ENCODE assay signal across 1 cellular context in the genomic region with DNA sequence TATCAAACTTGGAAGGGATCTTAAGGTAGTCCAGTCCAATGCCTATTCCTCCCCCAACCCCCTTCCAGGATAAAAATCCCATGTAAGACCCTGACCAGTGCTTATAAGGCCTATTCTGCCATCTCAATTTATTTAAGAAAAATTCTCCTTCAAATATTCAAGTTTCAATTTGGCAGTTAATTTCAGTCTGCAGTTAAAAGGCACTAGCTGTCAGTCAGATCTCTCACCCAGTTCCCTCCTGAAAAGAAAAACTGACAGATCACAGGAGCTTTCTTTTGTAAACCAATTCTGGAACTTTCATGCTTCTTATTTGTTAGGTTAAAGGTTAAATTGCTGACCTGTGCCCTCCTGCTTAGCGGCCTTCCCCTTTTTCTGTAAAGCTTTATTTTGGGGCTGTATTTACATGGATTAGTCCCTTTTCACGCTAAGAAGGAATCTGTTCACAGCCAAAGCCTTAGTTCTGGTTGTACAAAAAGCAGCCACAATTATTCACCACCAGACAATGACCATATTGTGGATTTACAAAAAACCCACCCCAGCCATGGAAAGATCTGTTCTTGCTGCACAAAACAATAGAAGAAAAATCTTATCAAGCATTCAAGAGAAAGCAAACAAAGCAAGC.
TF ChIP-seq lines count a peak whose summit lies in the region.

No MANE protein-coding gene starts in this region.

TF ChIP-seq in GM23338, 12 proteins besides CTCF, POLR2A, EP300 and RAD21:
- TF ChIP-seq, protein P1, sequence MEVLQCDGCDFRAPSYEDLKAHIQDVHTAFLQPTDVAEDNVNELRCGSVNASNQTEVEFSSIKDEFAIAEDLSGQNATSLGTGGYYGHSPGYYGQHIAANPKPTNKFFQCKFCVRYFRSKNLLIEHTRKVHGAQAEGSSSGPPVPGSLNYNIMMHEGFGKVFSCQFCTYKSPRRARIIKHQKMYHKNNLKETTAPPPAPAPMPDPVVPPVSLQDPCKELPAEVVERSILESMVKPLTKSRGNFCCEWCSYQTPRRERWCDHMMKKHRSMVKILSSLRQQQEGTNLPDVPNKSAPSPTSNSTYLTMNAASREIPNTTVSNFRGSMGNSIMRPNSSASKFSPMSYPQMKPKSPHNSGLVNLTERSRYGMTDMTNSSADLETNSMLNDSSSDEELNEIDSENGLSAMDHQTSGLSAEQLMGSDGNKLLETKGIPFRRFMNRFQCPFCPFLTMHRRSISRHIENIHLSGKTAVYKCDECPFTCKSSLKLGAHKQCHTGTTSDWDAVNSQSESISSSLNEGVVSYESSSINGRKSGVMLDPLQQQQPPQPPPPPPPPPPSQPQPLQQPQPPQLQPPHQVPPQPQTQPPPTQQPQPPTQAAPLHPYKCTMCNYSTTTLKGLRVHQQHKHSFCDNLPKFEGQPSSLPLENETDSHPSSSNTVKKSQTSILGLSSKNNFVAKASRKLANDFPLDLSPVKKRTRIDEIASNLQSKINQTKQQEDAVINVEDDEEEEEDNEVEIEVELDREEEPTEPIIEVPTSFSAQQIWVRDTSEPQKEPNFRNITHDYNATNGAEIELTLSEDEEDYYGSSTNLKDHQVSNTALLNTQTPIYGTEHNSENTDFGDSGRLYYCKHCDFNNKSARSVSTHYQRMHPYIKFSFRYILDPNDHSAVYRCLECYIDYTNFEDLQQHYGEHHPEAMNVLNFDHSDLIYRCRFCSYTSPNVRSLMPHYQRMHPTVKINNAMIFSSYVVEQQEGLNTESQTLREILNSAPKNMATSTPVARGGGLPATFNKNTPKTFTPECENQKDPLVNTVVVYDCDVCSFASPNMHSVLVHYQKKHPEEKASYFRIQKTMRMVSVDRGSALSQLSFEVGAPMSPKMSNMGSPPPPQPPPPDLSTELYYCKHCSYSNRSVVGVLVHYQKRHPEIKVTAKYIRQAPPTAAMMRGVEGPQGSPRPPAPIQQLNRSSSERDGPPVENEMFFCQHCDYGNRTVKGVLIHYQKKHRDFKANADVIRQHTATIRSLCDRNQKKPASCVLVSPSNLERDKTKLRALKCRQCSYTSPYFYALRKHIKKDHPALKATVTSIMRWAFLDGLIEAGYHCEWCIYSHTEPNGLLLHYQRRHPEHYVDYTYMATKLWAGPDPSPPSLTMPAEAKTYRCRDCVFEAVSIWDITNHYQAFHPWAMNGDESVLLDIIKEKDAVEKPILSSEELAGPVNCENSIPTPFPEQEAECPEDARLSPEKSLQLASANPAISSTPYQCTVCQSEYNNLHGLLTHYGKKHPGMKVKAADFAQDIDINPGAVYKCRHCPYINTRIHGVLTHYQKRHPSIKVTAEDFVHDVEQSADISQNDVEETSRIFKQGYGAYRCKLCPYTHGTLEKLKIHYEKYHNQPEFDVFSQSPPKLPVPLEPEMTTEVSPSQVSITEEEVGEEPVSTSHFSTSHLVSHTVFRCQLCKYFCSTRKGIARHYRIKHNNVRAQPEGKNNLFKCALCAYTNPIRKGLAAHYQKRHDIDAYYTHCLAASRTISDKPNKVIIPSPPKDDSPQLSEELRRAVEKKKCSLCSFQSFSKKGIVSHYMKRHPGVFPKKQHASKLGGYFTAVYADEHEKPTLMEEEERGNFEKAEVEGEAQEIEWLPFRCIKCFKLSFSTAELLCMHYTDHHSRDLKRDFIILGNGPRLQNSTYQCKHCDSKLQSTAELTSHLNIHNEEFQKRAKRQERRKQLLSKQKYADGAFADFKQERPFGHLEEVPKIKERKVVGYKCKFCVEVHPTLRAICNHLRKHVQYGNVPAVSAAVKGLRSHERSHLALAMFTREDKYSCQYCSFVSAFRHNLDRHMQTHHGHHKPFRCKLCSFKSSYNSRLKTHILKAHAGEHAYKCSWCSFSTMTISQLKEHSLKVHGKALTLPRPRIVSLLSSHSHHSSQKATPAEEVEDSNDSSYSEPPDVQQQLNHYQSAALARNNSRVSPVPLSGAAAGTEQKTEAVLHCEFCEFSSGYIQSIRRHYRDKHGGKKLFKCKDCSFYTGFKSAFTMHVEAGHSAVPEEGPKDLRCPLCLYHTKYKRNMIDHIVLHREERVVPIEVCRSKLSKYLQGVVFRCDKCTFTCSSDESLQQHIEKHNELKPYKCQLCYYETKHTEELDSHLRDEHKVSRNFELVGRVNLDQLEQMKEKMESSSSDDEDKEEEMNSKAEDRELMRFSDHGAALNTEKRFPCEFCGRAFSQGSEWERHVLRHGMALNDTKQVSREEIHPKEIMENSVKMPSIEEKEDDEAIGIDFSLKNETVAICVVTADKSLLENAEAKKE (CRISPR knock-in tag; IDR thresholded peaks at IDR 0.05), result no peak
- TF ChIP-seq NANOG (IDR thresholded peaks at IDR 0.05; ENCODE audit: borderline replicate concordance) (no peak), ZNF331 (CRISPR knock-in tag; IDR thresholded peaks at IDR 0.05; ENCODE audit: low read depth) (no peak), JUNB (IDR thresholded peaks at IDR 0.05; ENCODE audit: unreplicated experiment) (no peak), POLR2AphosphoS5 (IDR thresholded peaks at IDR 0.05; ENCODE audit: low read depth) (no peak), CREB1 (CRISPR knock-in tag; IDR thresholded peaks at IDR 0.05; ENCODE audit: low read depth) (no peak), EZH2 (IDR thresholded peaks at IDR 0.05; ENCODE audit: low read depth, unreplicated experiment) (no peak)
- TF ChIP-seq, protein P2, sequence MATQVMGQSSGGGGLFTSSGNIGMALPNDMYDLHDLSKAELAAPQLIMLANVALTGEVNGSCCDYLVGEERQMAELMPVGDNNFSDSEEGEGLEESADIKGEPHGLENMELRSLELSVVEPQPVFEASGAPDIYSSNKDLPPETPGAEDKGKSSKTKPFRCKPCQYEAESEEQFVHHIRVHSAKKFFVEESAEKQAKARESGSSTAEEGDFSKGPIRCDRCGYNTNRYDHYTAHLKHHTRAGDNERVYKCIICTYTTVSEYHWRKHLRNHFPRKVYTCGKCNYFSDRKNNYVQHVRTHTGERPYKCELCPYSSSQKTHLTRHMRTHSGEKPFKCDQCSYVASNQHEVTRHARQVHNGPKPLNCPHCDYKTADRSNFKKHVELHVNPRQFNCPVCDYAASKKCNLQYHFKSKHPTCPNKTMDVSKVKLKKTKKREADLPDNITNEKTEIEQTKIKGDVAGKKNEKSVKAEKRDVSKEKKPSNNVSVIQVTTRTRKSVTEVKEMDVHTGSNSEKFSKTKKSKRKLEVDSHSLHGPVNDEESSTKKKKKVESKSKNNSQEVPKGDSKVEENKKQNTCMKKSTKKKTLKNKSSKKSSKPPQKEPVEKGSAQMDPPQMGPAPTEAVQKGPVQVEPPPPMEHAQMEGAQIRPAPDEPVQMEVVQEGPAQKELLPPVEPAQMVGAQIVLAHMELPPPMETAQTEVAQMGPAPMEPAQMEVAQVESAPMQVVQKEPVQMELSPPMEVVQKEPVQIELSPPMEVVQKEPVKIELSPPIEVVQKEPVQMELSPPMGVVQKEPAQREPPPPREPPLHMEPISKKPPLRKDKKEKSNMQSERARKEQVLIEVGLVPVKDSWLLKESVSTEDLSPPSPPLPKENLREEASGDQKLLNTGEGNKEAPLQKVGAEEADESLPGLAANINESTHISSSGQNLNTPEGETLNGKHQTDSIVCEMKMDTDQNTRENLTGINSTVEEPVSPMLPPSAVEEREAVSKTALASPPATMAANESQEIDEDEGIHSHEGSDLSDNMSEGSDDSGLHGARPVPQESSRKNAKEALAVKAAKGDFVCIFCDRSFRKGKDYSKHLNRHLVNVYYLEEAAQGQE (IDR thresholded peaks at IDR 0.05; ENCODE audit: unreplicated experiment), result no peak
- TF ChIP-seq, protein P3, sequence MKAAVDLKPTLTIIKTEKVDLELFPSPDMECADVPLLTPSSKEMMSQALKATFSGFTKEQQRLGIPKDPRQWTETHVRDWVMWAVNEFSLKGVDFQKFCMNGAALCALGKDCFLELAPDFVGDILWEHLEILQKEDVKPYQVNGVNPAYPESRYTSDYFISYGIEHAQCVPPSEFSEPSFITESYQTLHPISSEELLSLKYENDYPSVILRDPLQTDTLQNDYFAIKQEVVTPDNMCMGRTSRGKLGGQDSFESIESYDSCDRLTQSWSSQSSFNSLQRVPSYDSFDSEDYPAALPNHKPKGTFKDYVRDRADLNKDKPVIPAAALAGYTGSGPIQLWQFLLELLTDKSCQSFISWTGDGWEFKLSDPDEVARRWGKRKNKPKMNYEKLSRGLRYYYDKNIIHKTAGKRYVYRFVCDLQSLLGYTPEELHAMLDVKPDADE (IDR thresholded peaks at IDR 0.05), result no peak
